Comparison of ENCODE assay signal across 19 cellular contexts in the genomic region with DNA sequence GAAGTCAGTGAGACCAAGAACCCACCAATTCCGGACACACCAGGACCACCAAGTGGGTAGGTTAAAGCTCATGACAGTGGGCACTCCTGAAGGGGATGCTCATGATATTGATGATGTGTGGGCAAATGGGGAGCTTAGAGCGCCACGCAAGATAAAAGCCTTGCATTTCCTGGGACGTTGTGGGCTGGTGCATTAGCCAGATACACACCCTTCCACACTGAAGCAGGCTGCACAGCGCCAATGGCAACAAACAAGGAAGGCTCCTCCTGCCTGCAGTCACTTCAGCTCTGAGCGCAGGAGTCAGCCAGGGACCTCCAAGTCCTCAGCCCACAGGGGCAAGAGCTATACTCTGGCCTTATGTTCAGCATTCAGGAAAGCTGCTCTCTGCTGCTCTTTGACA. TPM values are rescaled to one million over a fixed set of nuclear protein-coding genes. Genes with fewer than 3 reads are reported as not detected.
A peak's percentile ranks its signal among the peaks of the same experiment; 100 is the strongest.
DNase-seq lines count a peak whose midpoint lies in the region; ATAC-seq and TF ChIP-seq lines count a peak whose summit lies in the region.
"Had no signal": no experiment of that assay in that cellular context is flagged by ENCODE, and none has a peak within 500 bp of the region (broad histone marks: within the 10 kb centered on the region; RNA-seq: fewer than 3 reads in every experiment).

No MANE protein-coding gene starts in this region.

- H3K9me3 ChIP-seq in HCT116 (ENCODE audit: control insufficient read depth in 1 of 2, insufficient read depth in 1 of 2, low read depth in 1 of 2, low read length in 2 of 2) (no peaks in the 10 kb centered on the region), PC-9 (ENCODE audit: insufficient read depth, low read depth) (no peaks in the 10 kb centered on the region)
- H3K9me3 ChIP-seq: vagina had no signal

- peaks cover 76% of the 10 kb centered on the region for H3K36me3 Mint-ChIP-seq in dendritic cell treated with granulocyte-macrophage colony-stimulating factor and Interleukin-4, amounts not matched to agents 40 ng/mL and 50 ng/mL, for 4 days (ENCODE audit: low read depth)
- H3K36me3 Mint-ChIP-seq in T-cell, result peaks cover 5% of the 10 kb centered on the region
- H3K36me3 Mint-ChIP-seq: natural killer cell treated with Interleukin-12 subunit alpha and Interleukin-12 subunit beta and Interleukin-15 and Interleukin-18, amount 100 ng/mL, for 72 hours had no signal

- no peaks in the 10 kb centered on the region for H3K9me3 Mint-ChIP-seq in dendritic cell treated with granulocyte-macrophage colony-stimulating factor and Interleukin-4, amounts not matched to agents 40 ng/mL and 50 ng/mL, for 4 days
- no peaks in the 10 kb centered on the region for H3K9me3 Mint-ChIP-seq in T-cell
- H3K9me3 Mint-ChIP-seq: activated CD4-positive, alpha-beta T cell treated with anti-CD3 and anti-CD28 coated beads, Interleukin-2, amount 10 ng/mL, durations not matched to agents 7 days and 5 days; activated naive CD8-positive, alpha-beta T cell treated with anti-CD3 and anti-CD28 coated beads, Interleukin-2, amount 10 ng/mL, durations not matched to agents 7 days and 5 days; CD4-positive, alpha-beta memory T cell; natural killer cell treated with Interleukin-12 subunit alpha and Interleukin-12 subunit beta and Interleukin-15 and Interleukin-18, amount 100 ng/mL, for 72 hours; T-helper 2 cell treated with Interferon-gamma antibody and Interleukin-4, amounts not matched to agents 5 μg/mL and 100 μg/mL, for 36 hours had no signal

- TF ChIP-seq CTCF in HCT116 (IDR thresholded peaks at IDR 0.05 in 2 of 3, conservative IDR thresholded peaks at IDR 0.05 in 1 of 3; ENCODE audit: borderline replicate concordance in 1 of 3, insufficient read depth in 1 of 3, low read depth in 2 of 3, low read length in 2 of 3) (no peak), PC-9 (conservative IDR thresholded peaks at IDR 0.05) (no peak)

- peaks cover 27% of the 10 kb centered on the region for H3K4me1 Mint-ChIP-seq in dendritic cell treated with granulocyte-macrophage colony-stimulating factor and Interleukin-4, amounts not matched to agents 40 ng/mL and 50 ng/mL, for 4 days (ENCODE audit: low read depth)
- peaks cover 0 to 5% (median 3%) of the 10 kb centered on the region in 3 donors for H3K4me1 Mint-ChIP-seq in T-cell
- H3K4me1 Mint-ChIP-seq: activated CD4-positive, alpha-beta T cell treated with anti-CD3 and anti-CD28 coated beads, Interleukin-2, amount 10 ng/mL, durations not matched to agents 7 days and 5 days; CD4-positive, alpha-beta memory T cell had no signal

- H3K36me3 ChIP-seq in HCT116 (ENCODE audit: control insufficient read depth in 1 of 2, insufficient read depth in 2 of 2, low read length in 2 of 2), result no peaks in the 10 kb centered on the region
- H3K36me3 ChIP-seq in PC-9 (ENCODE audit: low read depth), result peaks cover 9% of the 10 kb centered on the region; the same call in 1 of the 2 replicates
- H3K36me3 ChIP-seq: vagina had no signal

- no peak overlapping the region for H3K9ac ChIP-seq in HCT116 (ENCODE audit: low read length)

- POLR2A ChIA-PET in HCT116 (lab: Charles Lee), result interaction anchor here (1.2 to 2.5 kb wide), 3 partner anchors 8 to 34 kb away, joined by 3 to 11 read pairs (median 4); partner anchors contain the start of gene TMEM218
- POLR2A ChIA-PET in PC-9 (lab: Charles Lee; ENCODE audit: unreplicated experiment), result interaction anchor here (0.9 kb wide), 1 partner anchor 20 kb away, joined by 9 read pairs; no protein-coding TSS in a partner anchor
- POLR2A ChIA-PET in T-cell (lab: Charles Lee), result interaction anchor here in 1 of 2 donors (0.5 to 0.6 kb wide), 2 partner anchors 32 to 295 kb away, joined by 3 read pairs; no protein-coding TSS in a partner anchor

- TF ChIP-seq RAD21 in HCT116 (IDR thresholded peaks at IDR 0.05; ENCODE audit: low read depth), result no peak

- no peak overlapping the region for H3K4me3 ChIP-seq in HCT116 (replicated peaks in 1 of 2; ENCODE audit: low read depth in 1 of 2, low read length in 2 of 2)
- no peak overlapping the region for H3K4me3 ChIP-seq in PC-9
- H3K4me3 ChIP-seq: coronary artery, vagina had no signal

- H3K9me2 ChIP-seq in HCT116 (ENCODE audit: insufficient read depth), result no peaks in the 10 kb centered on the region
- no peaks in the 10 kb centered on the region for H3K9me2 ChIP-seq in PC-9 (ENCODE audit: insufficient read depth)

- intact Hi-C loops in HCT116 (cut with micrococcal nuclease) (loop anchor here (1.0 to 2.0 kb wide), 8 partner anchors 50 to 783 kb away; no protein-coding TSS in a partner anchor), PC-9 (cut with micrococcal nuclease; ENCODE audit: unreplicated experiment) (loop anchor here (1.0 to 2.0 kb wide), 3 partner anchors 20 to 314 kb away; partner anchors contain the start of gene TMEM218), posterior vena cava (cut with DNase I) (no loop called here)
- intact Hi-C loops in dendritic cell treated with granulocyte-macrophage colony-stimulating factor and Interleukin-4, amounts not matched to agents 40 ng/mL and 50 ng/mL, for 4 days (cut with micrococcal nuclease), result loop anchor here (2.0 kb wide), 1 partner anchor 50 kb away; no protein-coding TSS in a partner anchor

- H3K4me1 ChIP-seq in HCT116 (ENCODE audit: control insufficient read depth in 1 of 2, insufficient read depth in 2 of 2, low read length in 2 of 2), result peaks cover 9 to 34% of the 10 kb centered on the region in 2 experiments; a peak in 3 of 4 replicates
- H3K4me1 ChIP-seq in PC-9 (replicated peaks; ENCODE audit: insufficient read depth), result peaks cover 29% of the 10 kb centered on the region
- H3K4me1 ChIP-seq: vagina had no signal

- H4K20me1 ChIP-seq in HCT116 (ENCODE audit: insufficient read depth) (no peaks in the 10 kb centered on the region), PC-9 (ENCODE audit: insufficient read depth) (no peaks in the 10 kb centered on the region)

- peaks cover 18% of the 10 kb centered on the region for H3F3A ChIP-seq in PC-9 (ENCODE audit: insufficient read depth, low read depth)

- H3K27ac ChIP-seq in HCT116 (ENCODE audit: low read depth, low read length), result no peak overlapping the region
- H3K27ac ChIP-seq in PC-9, result peak overlapping the region; percentile 70
- H3K27ac ChIP-seq: coronary artery, vagina, VCaP had no signal

- peak overlapping the region; percentile 33 for H3K27ac Mint-ChIP-seq in dendritic cell treated with granulocyte-macrophage colony-stimulating factor and Interleukin-4, amounts not matched to agents 40 ng/mL and 50 ng/mL, for 4 days
- H3K27ac Mint-ChIP-seq in T-cell, result no peak overlapping the region
- H3K27ac Mint-ChIP-seq: activated CD4-positive, alpha-beta T cell treated with anti-CD3 and anti-CD28 coated beads, Interleukin-2, amount 10 ng/mL, durations not matched to agents 7 days and 5 days; activated naive CD8-positive, alpha-beta T cell treated with anti-CD3 and anti-CD28 coated beads, Interleukin-2, amount 10 ng/mL, durations not matched to agents 7 days and 5 days; CD4-positive, alpha-beta memory T cell; endodermal cell; T-helper 2 cell treated with Interferon-gamma antibody and Interleukin-4, amounts not matched to agents 5 μg/mL and 100 μg/mL, for 36 hours had no signal

- BruUV-seq in HCT116 (replicated peaks; lab: Mats Ljungman, UMichigan) (no TSS peak), PC-9 (replicated peaks; lab: Mats Ljungman, UMichigan) (TSS peak; percentile 48)

- RAD21 ChIA-PET in HCT116 (lab: Charles Lee; ENCODE audit: low non-redundant PET in 1 of 2, low total read pairs in 2 of 2, uncharacterized antibody in 2 of 2, unreplicated experiment in 2 of 2), result interaction anchor here (0.6 to 1.4 kb wide), 11 partner anchors 8 to 338 kb away, joined by 3 to 5 read pairs (median 4); no protein-coding TSS in a partner anchor

- H2AFZ ChIP-seq in HCT116 (ENCODE audit: low read depth, low read length, poor library complexity, severe bottlenecking) (no peak overlapping the region), PC-9 (no peak overlapping the region)

- H3K79me2 ChIP-seq in HCT116 (ENCODE audit: insufficient read depth, low read length), result no peaks in the 10 kb centered on the region
- H3K79me2 ChIP-seq in PC-9 (ENCODE audit: low read depth), result no peaks in the 10 kb centered on the region

- H3K27me3 Mint-ChIP-seq in dendritic cell treated with granulocyte-macrophage colony-stimulating factor and Interleukin-4, amounts not matched to agents 40 ng/mL and 50 ng/mL, for 4 days, result no peaks in the 10 kb centered on the region
- no peaks in the 10 kb centered on the region for H3K27me3 Mint-ChIP-seq in T-cell
- H3K27me3 Mint-ChIP-seq: activated CD4-positive, alpha-beta T cell treated with anti-CD3 and anti-CD28 coated beads, Interleukin-2, amount 10 ng/mL, durations not matched to agents 7 days and 5 days; activated naive CD8-positive, alpha-beta T cell treated with anti-CD3 and anti-CD28 coated beads, Interleukin-2, amount 10 ng/mL, durations not matched to agents 7 days and 5 days; CD4-positive, alpha-beta memory T cell; natural killer cell treated with Interleukin-12 subunit alpha and Interleukin-12 subunit beta and Interleukin-15 and Interleukin-18, amount 100 ng/mL, for 72 hours had no signal

- no peak for DNase-seq in HCT116 (ENCODE audit: low read depth, low spot score)
- DNase-seq in PC-9, result no peak
- DNase-seq in posterior vena cava (ENCODE audit: low spot score), result peak; percentile 44
- no peak for DNase-seq in T-cell
- no peak for DNase-seq in NCI-H510A treated with DMSO at 0.1 percent for 48 hours (lab: John Stamatoyannopoulos, UW)
- DNase-seq: activated CD4-positive, alpha-beta T cell treated with anti-CD3 and anti-CD28 coated beads, Interleukin-2, amount 10 ng/mL, durations not matched to agents 7 days and 5 days; activated effector memory CD4-positive, alpha-beta T cell treated with Interleukin-2 at 50 U/mL for 16 hours; activated naive CD8-positive, alpha-beta T cell treated with anti-CD3 and anti-CD28 coated beads, Interleukin-2, amount 10 ng/mL, durations not matched to agents 7 days and 5 days; CD4-positive, alpha-beta memory T cell; left colon; NCI-H2029 treated with DMSO at 0.1 percent for 48 hours had no signal

- H3K27me3 ChIP-seq in HCT116 (ENCODE audit: insufficient read depth, low read length) (no peaks in the 10 kb centered on the region), PC-9 (ENCODE audit: insufficient read depth, low read depth) (no peaks in the 10 kb centered on the region)
- H3K27me3 ChIP-seq: vagina had no signal

- no peak for TF ChIP-seq POLR2A in HCT116 (IDR thresholded peaks at IDR 0.05; ENCODE audit: borderline replicate concordance, extremely low read depth, insufficient read depth, insufficient read length)

- no peak overlapping the region for H3K4me3 Mint-ChIP-seq in dendritic cell treated with granulocyte-macrophage colony-stimulating factor and Interleukin-4, amounts not matched to agents 40 ng/mL and 50 ng/mL, for 4 days
- no peak overlapping the region for H3K4me3 Mint-ChIP-seq in T-cell
- H3K4me3 Mint-ChIP-seq: activated CD4-positive, alpha-beta T cell treated with anti-CD3 and anti-CD28 coated beads, Interleukin-2, amount 10 ng/mL, durations not matched to agents 7 days and 5 days; activated naive CD8-positive, alpha-beta T cell treated with anti-CD3 and anti-CD28 coated beads, Interleukin-2, amount 10 ng/mL, durations not matched to agents 7 days and 5 days; CD4-positive, alpha-beta memory T cell; endodermal cell; natural killer cell treated with Interleukin-12 subunit alpha and Interleukin-12 subunit beta and Interleukin-15 and Interleukin-18, amount 100 ng/mL, for 72 hours; T-helper 2 cell treated with Interferon-gamma antibody and Interleukin-4, amounts not matched to agents 5 μg/mL and 100 μg/mL, for 36 hours had no signal

- CTCF ChIA-PET in HCT116 (lab: Charles Lee) (interaction anchor here (0.6 to 4.3 kb wide), 25 partner anchors 9 to 1103 kb away, joined by 3 to 36 read pairs (median 4); partner anchors contain the start of gene TMEM218), PC-9 (lab: Charles Lee) (interaction anchor here (0.6 to 1.2 kb wide), 3 partner anchors 33 to 53 kb away, joined by 3 to 9 read pairs (median 3); no protein-coding TSS in a partner anchor), T-cell (lab: Charles Lee) (interaction anchor here (0.7 to 2.0 kb wide), 6 partner anchors 12 to 53 kb away, joined by 3 to 15 read pairs (median 4); partner anchors contain the start of gene TMEM218 (in 1 of the 2))

- H3K4me2 ChIP-seq in HCT116 (ENCODE audit: low read length), result no peak overlapping the region
- H3K4me2 ChIP-seq in PC-9, result peak overlapping the region; percentile 56

- ATAC-seq in HCT116, result peak; percentile 15
- no peak for ATAC-seq in T-cell (replicated peaks in 1 of 4)
- no peak for ATAC-seq in HG03571 (IDR thresholded peaks at IDR 0.05; ENCODE audit: unreplicated experiment)

RNA-seq across cellular contexts. Expression of gene TMEM218, which starts 20.6 kb away (rescaled TPM):
- 17.9 TPM for total RNA-seq in HCT116 (2021; ENCODE audit: unreplicated experiment)
- 13.3 and 16.6 TPM in 2 replicates for polyA plus RNA-seq in HCT116 (2012)
- total RNA-seq in PC-9 (2021), result 16.4 and 20.5 TPM in 2 replicates
- total RNA-seq in posterior vena cava, result 10 to 100 TPM; 12.5 to 15.7 TPM
- 10 to 100 TPM; 10.3 to 18.9 (median 14.8) TPM for total RNA-seq in T-cell

RNA-seq across cellular contexts. Expression of gene SLC37A2, which starts 27.7 kb away (rescaled TPM):
- total RNA-seq in HCT116 (2021; ENCODE audit: unreplicated experiment) (5.1 TPM), PC-9 (2021) (14.6 and 24.0 TPM in 2 replicates), posterior vena cava (10 to 100 TPM in 1 of 2 donors, 1 to 10 TPM in 1; 6.6 to 10.5 TPM), T-cell (1 to 10 TPM in 3 of 5 donors, under 1 TPM in 2; 0.14 to 1.5 (median 1.1) TPM)
- polyA plus RNA-seq in HCT116 (2012), result 3.8 and 4.2 TPM in 2 replicates
- polyA plus RNA-seq: CD4-positive, alpha-beta memory T cell had no signal

Comparison
In these comparisons a context has a peak if more than half of its experiments do, and no peak if none do; other contexts are left out.
1. intact Hi-C loops: an anchor here in HCT116 (1.0 to 2.0 kb wide), PC-9 (1.0 to 2.0 kb wide) and dendritic cell treated with granulocyte-macrophage colony-stimulating factor and Interleukin-4, amounts not matched to agents 40 ng/mL and 50 ng/mL, for 4 days (2.0 kb wide); none called in posterior vena cava.